8 cellular contexts compared by ENCODE assay signal in the genomic region with DNA sequence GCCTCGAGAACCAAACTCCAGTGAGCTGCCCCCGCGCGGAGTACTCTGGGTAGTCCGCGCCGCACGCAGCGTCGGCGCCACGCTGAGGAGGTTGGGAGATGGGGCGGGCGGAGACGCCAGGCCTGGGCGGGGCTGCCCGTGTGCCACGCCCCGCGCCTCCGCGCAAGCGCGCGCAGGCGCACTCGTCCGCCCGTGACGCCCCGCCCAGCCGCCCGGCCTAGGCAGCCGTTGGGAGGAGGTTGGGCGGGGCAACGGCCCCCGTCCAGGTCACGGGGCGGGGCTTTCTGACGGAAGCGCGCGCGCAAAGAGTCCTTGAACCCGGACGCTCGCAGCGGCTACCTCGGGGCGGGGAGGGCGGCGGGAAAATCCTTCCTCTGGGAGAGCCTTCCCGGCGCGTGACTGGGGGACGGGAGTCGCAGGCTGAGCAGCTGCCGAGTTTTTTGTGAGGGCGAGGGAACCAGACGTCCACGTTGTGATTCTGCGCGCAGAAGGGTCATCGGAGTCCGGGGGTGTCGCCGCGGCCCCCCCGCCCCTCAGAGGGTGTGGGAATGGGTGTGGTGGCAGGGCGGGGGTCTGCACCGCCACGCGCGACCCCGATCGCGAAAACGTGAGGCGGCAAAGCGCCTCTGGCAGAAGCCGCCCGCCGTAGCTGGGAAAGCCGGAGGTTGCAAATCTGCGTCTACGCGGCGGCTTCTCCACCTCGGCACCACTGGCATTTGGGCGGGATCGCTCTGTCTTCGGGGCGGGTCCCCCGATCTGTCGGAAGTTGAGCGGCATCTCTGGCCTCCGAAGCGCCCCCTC. TPM values are rescaled to one million over a fixed set of nuclear protein-coding genes. Genes with fewer than 3 reads are reported as not detected.
DNase-seq lines count a peak whose midpoint lies in the region; ATAC-seq and TF ChIP-seq lines count a peak whose summit lies in the region.

A gene with protein sequence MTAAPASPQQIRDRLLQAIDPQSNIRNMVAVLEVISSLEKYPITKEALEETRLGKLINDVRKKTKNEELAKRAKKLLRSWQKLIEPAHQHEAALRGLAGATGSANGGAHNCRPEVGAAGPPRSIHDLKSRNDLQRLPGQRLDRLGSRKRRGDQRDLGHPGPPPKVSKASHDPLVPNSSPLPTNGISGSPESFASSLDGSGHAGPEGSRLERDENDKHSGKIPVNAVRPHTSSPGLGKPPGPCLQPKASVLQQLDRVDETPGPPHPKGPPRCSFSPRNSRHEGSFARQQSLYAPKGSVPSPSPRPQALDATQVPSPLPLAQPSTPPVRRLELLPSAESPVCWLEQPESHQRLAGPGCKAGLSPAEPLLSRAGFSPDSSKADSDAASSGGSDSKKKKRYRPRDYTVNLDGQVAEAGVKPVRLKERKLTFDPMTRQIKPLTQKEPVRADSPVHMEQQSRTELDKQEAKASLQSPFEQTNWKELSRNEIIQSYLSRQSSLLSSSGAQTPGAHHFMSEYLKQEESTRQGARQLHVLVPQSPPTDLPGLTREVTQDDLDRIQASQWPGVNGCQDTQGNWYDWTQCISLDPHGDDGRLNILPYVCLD (minus strand): TSS at position 22 of the 801 bp plus-strand sequence. CDS start 261 bp downstream, outside the sequence.

- no peak for TF ChIP-seq CTCF in activated CD8-positive, alpha-beta T cell treated with anti-CD3 and anti-CD28 coated beads for 36 hours (IDR thresholded peaks at IDR 0.05)
- TF ChIP-seq CTCF in lung (IDR thresholded peaks at IDR 0.05; ENCODE audit: control extremely low read depth, extremely low read depth), result no peak

- H3K9me3 ChIP-seq in CD4-positive, alpha-beta memory T cell (ENCODE audit: control insufficient read depth in 1 of 2, low read length in 2 of 2), result no peaks in the 10 kb centered on the region
- H3K9me3 ChIP-seq in lung (ENCODE audit: control insufficient read depth in 2 of 2, insufficient read depth in 1 of 2, low read length in 1 of 2), result peaks cover 0 to 2% of the 10 kb centered on the region in 2 donors

- POLR2A ChIA-PET in CD4-positive, alpha-beta memory T cell (lab: Charles Lee; ENCODE audit: partially characterized antibody), result interaction anchor here (0.6 to 4.7 kb wide), 21 partner anchors 10 to 421 kb away, joined by 3 to 69 read pairs (median 5); a partner anchor contains a TSS
- POLR2A ChIA-PET in activated CD8-positive, alpha-beta T cell treated with anti-CD3 and anti-CD28 coated beads for 36 hours (lab: Charles Lee), result interaction anchor here (0.7 to 6.6 kb wide), 19 partner anchors 10 to 187 kb away, joined by 3 to 93 read pairs (median 5); a partner anchor contains a TSS

- peak within 1 kb of the TSS; percentile 71 to 90 for H3K4me3 ChIP-seq in CD4-positive, alpha-beta memory T cell (ENCODE audit: low read length in 2 of 2)
- peak within 1 kb of the TSS; percentile 81 for H3K4me3 ChIP-seq in lung

- H3K4me1 ChIP-seq in CD4-positive, alpha-beta memory T cell (ENCODE audit: insufficient read depth, low read length), result peaks cover 42% of the 10 kb centered on the region
- H3K4me1 ChIP-seq in lung (ENCODE audit: control insufficient read depth in 2 of 2, insufficient read depth in 2 of 2, low read length in 2 of 2), result peaks cover 7 to 8% of the 10 kb centered on the region in 2 donors

- no peaks in the 10 kb centered on the region for H3K9me3 Mint-ChIP-seq in CD4-positive, alpha-beta memory T cell
- no peaks in the 10 kb centered on the region for H3K9me3 Mint-ChIP-seq in activated CD8-positive, alpha-beta T cell treated with anti-CD3 and anti-CD28 coated beads for 36 hours

- ATAC-seq in GM19452 (IDR thresholded peaks at IDR 0.05; ENCODE audit: unreplicated experiment), result peak; percentile 88
- peak; percentile 93 for ATAC-seq in activated CD8-positive, alpha-beta T cell treated with anti-CD3 and anti-CD28 coated beads for 36 hours
- peak; percentile 93 for ATAC-seq in lung (ENCODE audit: insufficient read depth, low FRiP score)

- H3K36me3 ChIP-seq in CD4-positive, alpha-beta memory T cell (ENCODE audit: insufficient read depth, low read length), result peaks cover 4% of the 10 kb centered on the region
- peaks cover 0 to 11% of the 10 kb centered on the region in 2 donors for H3K36me3 ChIP-seq in lung (ENCODE audit: control insufficient read depth in 2 of 2, insufficient read depth in 2 of 2, low read length in 2 of 2)

- WGBS in lung, 2 donors, result 0% methylated on average over 84 to 98 of the region's 98 CpGs

- H3K4me3 Mint-ChIP-seq in CD4-positive, alpha-beta memory T cell, result peak within 1 kb of the TSS; percentile 95 to 99 (median 98)
- H3K4me3 Mint-ChIP-seq in activated CD8-positive, alpha-beta T cell treated with anti-CD3 and anti-CD28 coated beads for 36 hours, result peak within 1 kb of the TSS; percentile 93

- H3K4me1 Mint-ChIP-seq in CD4-positive, alpha-beta memory T cell, result peaks cover 26 to 51% (median 41%) of the 10 kb centered on the region in 4 donors
- peaks cover 43% of the 10 kb centered on the region for H3K4me1 Mint-ChIP-seq in activated CD8-positive, alpha-beta T cell treated with anti-CD3 and anti-CD28 coated beads for 36 hours (ENCODE audit: low read depth)

- peak; percentile 92 to 94 (median 92) for DNase-seq in CD4-positive, alpha-beta memory T cell
- peak; percentile 96 for DNase-seq in HK-2 (ENCODE audit: unreplicated experiment)
- DNase-seq in NCI-H82 treated with DMSO at 0.1 percent for 48 hours (lab: John Stamatoyannopoulos, UW; ENCODE audit: unreplicated experiment), result peak; percentile 89
- DNase-seq in activated CD8-positive, alpha-beta T cell treated with anti-CD3 and anti-CD28 coated beads for 36 hours, result peak; percentile 96
- peak; percentile 97 for DNase-seq in ecto neural progenitor cell (ENCODE audit: low spot score)
- peak; percentile 96 for DNase-seq in lung (ENCODE audit: low spot score)
- DNase-seq in stimulated activated CD4-positive, alpha-beta T cell treated with anti-CD3 and anti-CD28 coated beads, TNF-alpha, amount 100 ng/mL, for 24 hours (ENCODE audit: low read depth in 3 of 3), result peak; percentile 90 to 95 (median 92)

- H3K27me3 Mint-ChIP-seq in CD4-positive, alpha-beta memory T cell, result no peaks in the 10 kb centered on the region
- no peaks in the 10 kb centered on the region for H3K27me3 Mint-ChIP-seq in activated CD8-positive, alpha-beta T cell treated with anti-CD3 and anti-CD28 coated beads for 36 hours

- intact Hi-C loops in CD4-positive, alpha-beta memory T cell (cut with micrococcal nuclease), result loop anchor here (1.0 to 2.0 kb wide), 7 partner anchors 32 to 157 kb away; a partner anchor contains a TSS
- intact Hi-C loops in activated CD8-positive, alpha-beta T cell treated with anti-CD3 and anti-CD28 coated beads for 36 hours (cut with micrococcal nuclease), result no loop called here

- H3K27ac ChIP-seq in CD4-positive, alpha-beta memory T cell (ENCODE audit: low read depth, low read length), result peak within 1 kb of the TSS; percentile 91
- peak within 1 kb of the TSS; percentile 86 to 96 for H3K27ac ChIP-seq in lung (ENCODE audit: low read depth in 1 of 2, low read length in 1 of 2)

- peak within 1 kb of the TSS; percentile 93 to 99 (median 98) for H3K27ac Mint-ChIP-seq in CD4-positive, alpha-beta memory T cell
- peak within 1 kb of the TSS; percentile 100 for H3K27ac Mint-ChIP-seq in activated CD8-positive, alpha-beta T cell treated with anti-CD3 and anti-CD28 coated beads for 36 hours

- H3K36me3 Mint-ChIP-seq in CD4-positive, alpha-beta memory T cell, result peaks cover 18 to 56% of the 10 kb centered on the region in 2 donors
- peaks cover 50% of the 10 kb centered on the region for H3K36me3 Mint-ChIP-seq in activated CD8-positive, alpha-beta T cell treated with anti-CD3 and anti-CD28 coated beads for 36 hours (ENCODE audit: low read depth)

- CTCF ChIA-PET in CD4-positive, alpha-beta memory T cell (lab: Charles Lee; ENCODE audit: partially characterized antibody), result interaction anchor here (0.6 to 0.8 kb wide), 2 partner anchors 44 to 132 kb away, joined by 3 to 4 read pairs; a partner anchor contains a TSS
- CTCF ChIA-PET in activated CD8-positive, alpha-beta T cell treated with anti-CD3 and anti-CD28 coated beads for 36 hours (lab: Charles Lee), result interaction anchor here (0.9 to 1.4 kb wide), 4 partner anchors 30 to 44 kb away, joined by 3 read pairs; no protein-coding TSS in a partner anchor

- no peaks in the 10 kb centered on the region for H3K27me3 ChIP-seq in CD4-positive, alpha-beta memory T cell (ENCODE audit: insufficient read depth, low read length)
- no peaks in the 10 kb centered on the region for H3K27me3 ChIP-seq in lung (ENCODE audit: control insufficient read depth, insufficient read depth)

RNA-seq across cellular contexts. Expression of the gene that starts here (rescaled TPM):
- total RNA-seq in CD4-positive, alpha-beta memory T cell, result 10 to 100 TPM; 17.8 to 18.6 TPM
- 1 to 10 TPM; 3.3 to 4.6 TPM for polyA plus RNA-seq in CD4-positive, alpha-beta memory T cell
- total RNA-seq in activated CD8-positive, alpha-beta T cell treated with anti-CD3 and anti-CD28 coated beads for 36 hours, result 10 to 100 TPM; 14.2 to 19.3 TPM
- 10 to 100 TPM in 1 of 2 donors, 1 to 10 TPM in 1; 8.9 to 18.2 TPM for total RNA-seq in lung
- 1 to 10 TPM; 7.0 to 7.4 TPM for polyA plus RNA-seq in lung

Comparison
In these comparisons a context has a peak if more than half of its experiments do, and no peak if none do; other contexts are left out.
1. Peak in every context shown above with its lines: DNase-seq, ATAC-seq, H3K4me3 ChIP-seq and H3K27ac ChIP-seq.